In the genomic region with DNA sequence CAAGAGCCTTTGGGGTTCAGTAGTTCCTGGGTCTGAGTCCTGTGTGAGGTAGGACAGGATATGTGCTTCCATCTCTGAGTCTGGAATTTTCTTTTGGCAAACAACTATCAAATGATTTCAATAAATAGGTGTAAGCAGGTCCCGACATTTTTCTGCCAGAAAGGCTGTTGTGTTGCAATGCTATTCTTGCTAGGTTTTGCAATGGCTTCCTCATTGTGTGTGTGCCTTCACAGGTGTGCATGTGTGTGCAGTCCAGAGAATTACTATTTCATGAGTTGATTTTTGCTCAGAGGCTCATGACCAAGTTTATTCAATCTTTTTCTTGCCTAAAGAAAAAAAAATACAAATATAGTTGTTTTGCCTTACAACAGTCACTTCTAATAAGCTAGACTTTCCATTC, we compare ENCODE assay signal across 23 cellular contexts.
"Had no signal": no experiment of that assay in that cellular context is flagged by ENCODE, and none has a peak within 500 bp of the region (broad histone marks: within the 10 kb centered on the region; RNA-seq: fewer than 3 reads in every experiment).

No MANE protein-coding gene starts in this region.

- H3K27ac Mint-ChIP-seq: activated B cell treated with CpG ODN at 0.5 μM for 24 hours; activated CD4-positive, alpha-beta memory T cell treated with anti-CD3 and anti-CD28 coated beads for 36 hours; activated CD4-positive, alpha-beta T cell treated with anti-CD3 and anti-CD28 coated beads, Interleukin-2, amount 10 ng/mL, durations not matched to agents 24 days and 14 days; activated naive CD4-positive, alpha-beta T cell treated with anti-CD3 and anti-CD28 coated beads, Interleukin-2, amount 10 ng/mL, durations not matched to agents 7 days and 5 days; activated naive CD8-positive, alpha-beta T cell treated with anti-CD3 and anti-CD28 coated beads for 36 hours; activated T-helper 17 cell treated with anti-CD3 and anti-CD28 coated beads, Interleukin-2, amount 50 U/mL, for 72 hours; T-cell had no signal

- H3K36me3 Mint-ChIP-seq: activated CD4-positive, alpha-beta memory T cell treated with anti-CD3 and anti-CD28 coated beads for 36 hours; activated naive CD4-positive, alpha-beta T cell treated with anti-CD3 and anti-CD28 coated beads, Interleukin-2, amount 10 ng/mL, durations not matched to agents 7 days and 5 days; activated naive CD8-positive, alpha-beta T cell treated with anti-CD3 and anti-CD28 coated beads for 36 hours; T-cell had no signal

- H3K4me1 Mint-ChIP-seq: activated B cell treated with CpG ODN at 0.5 μM for 24 hours; activated CD4-positive, alpha-beta T cell treated with anti-CD3 and anti-CD28 coated beads, Interleukin-2, amount 10 ng/mL, durations not matched to agents 24 days and 14 days; activated naive CD4-positive, alpha-beta T cell treated with anti-CD3 and anti-CD28 coated beads, Interleukin-2, amount 10 ng/mL, durations not matched to agents 7 days and 5 days; activated naive CD8-positive, alpha-beta T cell treated with anti-CD3 and anti-CD28 coated beads for 36 hours; activated T-helper 17 cell treated with anti-CD3 and anti-CD28 coated beads, Interleukin-2, amount 50 U/mL, for 72 hours; T-cell had no signal

- H3K9me3 Mint-ChIP-seq: activated B cell treated with CpG ODN at 0.5 μM for 24 hours; activated CD4-positive, alpha-beta memory T cell treated with anti-CD3 and anti-CD28 coated beads for 36 hours; activated CD4-positive, alpha-beta T cell treated with anti-CD3 and anti-CD28 coated beads, Interleukin-2, amount 10 ng/mL, durations not matched to agents 24 days and 14 days; activated naive CD4-positive, alpha-beta T cell treated with anti-CD3 and anti-CD28 coated beads, Interleukin-2, amount 10 ng/mL, durations not matched to agents 7 days and 5 days; activated naive CD8-positive, alpha-beta T cell treated with anti-CD3 and anti-CD28 coated beads for 36 hours; activated T-helper 17 cell treated with anti-CD3 and anti-CD28 coated beads, Interleukin-2, amount 50 U/mL, for 72 hours; T-cell had no signal

- H3K4me3 Mint-ChIP-seq: activated B cell treated with CpG ODN at 0.5 μM for 24 hours; activated CD4-positive, alpha-beta memory T cell treated with anti-CD3 and anti-CD28 coated beads for 36 hours; activated CD4-positive, alpha-beta T cell treated with anti-CD3 and anti-CD28 coated beads, Interleukin-2, amount 10 ng/mL, durations not matched to agents 24 days and 14 days; activated naive CD4-positive, alpha-beta T cell treated with anti-CD3 and anti-CD28 coated beads, Interleukin-2, amount 10 ng/mL, durations not matched to agents 7 days and 5 days; activated naive CD8-positive, alpha-beta T cell treated with anti-CD3 and anti-CD28 coated beads for 36 hours; activated T-helper 17 cell treated with anti-CD3 and anti-CD28 coated beads, Interleukin-2, amount 50 U/mL, for 72 hours; T-cell had no signal

- H3K4me3 ChIP-seq: SK-N-MC had no signal

- H3K27ac ChIP-seq: SK-N-MC had no signal

- FAIRE-seq: RCC 7860, TTC549 had no signal

- DNase-seq: activated B cell treated with CpG ODN at 0.5 μM for 24 hours; activated CD4-positive, alpha-beta memory T cell treated with anti-CD3 and anti-CD28 coated beads for 36 hours; activated CD4-positive, alpha-beta T cell treated with anti-CD3 and anti-CD28 coated beads for 1 hour; activated CD4-positive, alpha-beta T cell treated with anti-CD3 and anti-CD28 coated beads, Interleukin-2, amount 10 ng/mL, durations not matched to agents 24 days and 14 days; activated gamma-delta T cell treated with Interleukin-2 at 50 U/mL for 16 hours; activated naive CD4-positive, alpha-beta T cell treated with anti-CD3 and anti-CD28 coated beads, Interleukin-2, amount 10 ng/mL, durations not matched to agents 7 days and 5 days; activated naive CD8-positive, alpha-beta T cell treated with anti-CD3 and anti-CD28 coated beads for 36 hours; activated T-cell treated with anti-CD3 and anti-CD28 coated beads for 4 hours; activated T-cell treated with anti-CD3 and anti-CD28 coated beads, Interleukin-2, amount 50 U/mL, for 48 hours; central memory CD4-positive, alpha-beta T cell; MM.1S; NCI-H1105; NCI-H1436; NCI-H1694 treated with DMSO at 0.1 percent for 48 hours; NCI-H446; NCI-H524; T-cell; T-helper 2 cell; T1000 had no signal
